In genomic region chr15:48999314-48999713, GRCh38 we compare ENCODE assay signal across 27 cellular contexts.
"Had no signal": no experiment of that assay in that cellular context is flagged by ENCODE, and none has a peak within 500 bp of the region (broad histone marks: within the 10 kb centered on the region; RNA-seq: fewer than 3 reads in every experiment).

No MANE protein-coding gene starts in this region.

- H3K36me3 ChIP-seq: uterus had no signal

- H3K27me3 ChIP-seq: stomach, suprapubic skin, testis, thyroid gland, tibial artery, tibial nerve, transverse colon, upper lobe of left lung, upper lobe of right lung, uterus, vagina had no signal

- FAIRE-seq: urothelium cell line had no signal

- H3K4me3 ChIP-seq: stomach, suprapubic skin, testis, thoracic aorta, thyroid gland, tibial artery, tibial nerve, transverse colon, upper lobe of left lung, upper lobe of right lung, uterus, vagina had no signal

- H3K27ac ChIP-seq: stomach, suprapubic skin, testis, thoracic aorta, thyroid gland, tibial artery, tibial nerve, transverse colon, upper lobe of left lung, upper lobe of right lung, uterus, vagina had no signal

- DNase-seq: stimulated activated CD4-positive, alpha-beta T cell treated with anti-CD3 and anti-CD28 coated beads, Interleukin-2, amount 100 ng/mL, for 48 hours; stimulated activated CD4-positive, alpha-beta T cell treated with anti-CD3 and anti-CD28 coated beads, Interleukin-4, amount 100 ng/mL, for 1 hour; stimulated activated CD4-positive, alpha-beta T cell treated with anti-CD3 and anti-CD28 coated beads, Interleukin-4, amount 100 ng/mL, for 24 hours; stimulated activated CD4-positive, alpha-beta T cell treated with anti-CD3 and anti-CD28 coated beads, Interleukin-4, amount 100 ng/mL, for 4 hours; stimulated activated CD8-positive, alpha-beta memory T cell treated with anti-CD3 and anti-CD28 coated beads, Interleukin-4, amount 100 ng/mL, for 48 hours; stimulated activated naive B cell treated with anti-CD40 and anti-IgM and Interleukin-4, amounts not matched to agents 10 μg/mL and 1 μg/mL and 100 μg/mL, for 72 hours; stimulated activated naive CD4-positive, alpha-beta T cell; stimulated activated naive CD4-positive, alpha-beta T cell treated with Interleukin-2 at 50 U/mL for 16 hours; stimulated activated naive CD8-positive, alpha-beta T cell treated with anti-CD3 and anti-CD28 coated beads, Interleukin-15, amount 100 ng/mL, for 72 hours; stimulated activated naive CD8-positive, alpha-beta T cell treated with anti-CD3 and anti-CD28 coated beads, Interleukin-15, Interleukin-2, amounts not matched to agents 100 U/mL and 50 U/mL, for 24 hours; stomach; substantia nigra; testis; thyroid gland; tibial artery; transverse colon; trophoblast cell; upper lobe of left lung; upper lobe of right lung; uterus had no signal

- H3K9me3 ChIP-seq: stomach, suprapubic skin, testis, thoracic aorta, thyroid gland, tibial artery, transverse colon, upper lobe of left lung, upper lobe of right lung, uterus, vagina had no signal

- H3K4me1 ChIP-seq: stomach, suprapubic skin, testis, thyroid gland, tibial artery, tibial nerve, transverse colon, upper lobe of left lung, upper lobe of right lung, uterus, vagina had no signal

- ATAC-seq: stimulated activated effector memory CD8-positive, alpha-beta T cell treated with anti-CD3 and anti-CD28 coated beads, Interleukin-12 subunit alpha, Interleukin-12 subunit beta, amount 100 ng/mL, for 72 hours; stimulated activated memory B cell treated with anti-CD40 and anti-IgM and Interleukin-4, amounts not matched to agents 10 μg/mL and 1 μg/mL and 100 μg/mL, for 72 hours; stimulated activated naive B cell treated with anti-CD40 and anti-IgM and Interleukin-4, amounts not matched to agents 10 μg/mL and 1 μg/mL and 100 μg/mL, for 72 hours; stimulated activated naive CD8-positive, alpha-beta T cell treated with anti-CD3 and anti-CD28 coated beads, Interleukin-15, amount 100 ng/mL, for 72 hours; stimulated activated naive CD8-positive, alpha-beta T cell treated with anti-CD3 and anti-CD28 coated beads, Interleukin-15, Interleukin-2, amounts not matched to agents 100 U/mL and 50 U/mL, for 24 hours; upper lobe of right lung had no signal
